Comparison of ENCODE assay signal across 25 cellular contexts in the genomic region with DNA sequence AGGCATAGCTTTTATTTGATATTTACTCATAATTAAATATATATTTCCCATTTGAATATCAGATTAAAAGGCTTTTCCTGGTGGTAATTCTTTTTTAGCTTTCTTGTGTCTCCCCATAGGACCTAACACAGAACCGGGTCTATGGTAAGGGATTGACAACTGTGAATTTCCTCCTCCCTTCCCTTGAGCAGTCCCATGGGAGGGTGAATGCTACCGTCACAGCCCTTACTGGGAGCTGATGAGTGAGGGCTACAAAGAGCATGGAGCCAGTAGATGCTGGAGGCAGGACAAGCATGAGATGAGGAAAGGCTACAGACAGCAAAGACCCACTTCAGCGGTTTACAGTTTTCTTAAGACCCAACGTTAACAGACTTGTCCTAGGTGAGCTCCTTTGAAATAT.
DNase-seq lines count a peak whose midpoint lies in the region; ATAC-seq and TF ChIP-seq lines count a peak whose summit lies in the region.
"Had no signal": no experiment of that assay in that cellular context is flagged by ENCODE, and none has a peak within 500 bp of the region (broad histone marks: within the 10 kb centered on the region; RNA-seq: fewer than 3 reads in every experiment).

No MANE protein-coding gene starts in this region.

- no peak overlapping the region; the same call in 1 of the 2 replicates for H4K5ac ChIP-seq in IMR-90 (ENCODE audit: low read depth, low read length)

- no peak overlapping the region for H4K8ac ChIP-seq in IMR-90 (ENCODE audit: low read depth in 2 of 2, low read length in 2 of 2)

- CTCF ChIA-PET in IMR-90 (lab: Yijun Ruan, JAX): no interaction called here

- no peaks in the 10 kb centered on the region for H3K4me1 Mint-ChIP-seq in stimulated activated naive CD8-positive, alpha-beta T cell treated with anti-CD3 and anti-CD28 coated beads, Interleukin-15, amount 100 ng/mL, for 72 hours
- H3K4me1 Mint-ChIP-seq: B cell; CD4-positive, alpha-beta memory T cell had no signal

- no peak overlapping the region for H2BK15ac ChIP-seq in IMR-90 (ENCODE audit: low read depth, low read length)

- no peak for TF ChIP-seq CTCF in heart right ventricle (IDR thresholded peaks at IDR 0.05)
- TF ChIP-seq CTCF in IMR-90 (conservative IDR thresholded peaks at IDR 0.05; ENCODE audit: low read depth, low read length): no peak
- TF ChIP-seq CTCF in thyroid gland (IDR thresholded peaks at IDR 0.05): no peak

- DNase-seq in heart right ventricle (no peak), Right ventricle myocardium superior (no peak), left ventricle myocardium superior (no peak), cardiac septum (ENCODE audit: low spot score) (no peak), IMR-90 (no peak), thyroid gland (no peak), NCI-H2107 treated with DMSO at 0.1 percent for 48 hours (lab: John Stamatoyannopoulos, UW; ENCODE audit: unreplicated experiment) (no peak)
- no peak for DNase-seq in stimulated activated naive CD8-positive, alpha-beta T cell treated with anti-CD3 and anti-CD28 coated beads, Interleukin-15, amount 100 ng/mL, for 72 hours
- DNase-seq: 8988T; ACHN; C1 segment of cervical spinal cord; CD4-positive, alpha-beta memory T cell; CD4-positive, CD25-positive, alpha-beta regulatory T cell; CD8-positive, alpha-beta memory T cell; COR-L47; DMS 273 treated with DMSO at 0.1 percent for 48 hours; DMS153; DMS53; DMS79; DND-41; EL; GDM1 had no signal

- 0 out of 2 replicates have a peak overlapping the region, but pooled peaks have one; percentile 0 for H2AK5ac ChIP-seq in IMR-90 (ENCODE audit: low read depth, low read length)

- H3K4me2 ChIP-seq in IMR-90 (ENCODE audit: low read depth, low read length): no peak overlapping the region

- peak overlapping the region in 2 of 10 donors; percentile 36 to 41 for H3K27ac ChIP-seq in heart right ventricle
- H3K27ac ChIP-seq in IMR-90 (ENCODE audit: insufficient read depth, low read length): no peak overlapping the region
- H3K27ac ChIP-seq in thyroid gland: peak overlapping the region in 2 of 3 donors; percentile 60 to 73

- in situ Hi-C loops in IMR-90 (cut with MboI; ENCODE audit: low sequenced_read_pairs): no loop called here

- H3K56ac ChIP-seq in IMR-90 (ENCODE audit: extremely low read depth, insufficient read depth, low read length): no peak overlapping the region

- H4K91ac ChIP-seq in IMR-90 (ENCODE audit: insufficient read depth, low read depth, low read length): no peak overlapping the region

- H3K4me1 ChIP-seq in heart right ventricle: peaks cover 0 to 33% (median 10%) of the 10 kb centered on the region in 9 donors
- no peaks in the 10 kb centered on the region; the same call in 1 of the 2 replicates for H3K4me1 ChIP-seq in IMR-90 (ENCODE audit: control insufficient read depth, insufficient read depth, low read length)
- peaks cover 8 to 26% of the 10 kb centered on the region in 2 donors for H3K4me1 ChIP-seq in thyroid gland

- 0 out of 2 replicates have a peak overlapping the region, but pooled peaks have one; percentile 56 for H3K14ac ChIP-seq in IMR-90 (replicated peaks; ENCODE audit: low read depth, low read length)

- H2BK20ac ChIP-seq in IMR-90 (ENCODE audit: low read depth, low read length): no peak overlapping the region

- no peak overlapping the region for H2BK5ac ChIP-seq in IMR-90 (ENCODE audit: low read depth, low read length, poor library complexity, severe bottlenecking)

- no peak overlapping the region for H3K9ac ChIP-seq in IMR-90 (ENCODE audit: low read depth, low read length)

- no peak overlapping the region for H2BK120ac ChIP-seq in IMR-90 (ENCODE audit: low read depth, low read length)

- no peak overlapping the region for H3K4me3 Mint-ChIP-seq in stimulated activated naive CD8-positive, alpha-beta T cell treated with anti-CD3 and anti-CD28 coated beads, Interleukin-15, amount 100 ng/mL, for 72 hours
- H3K4me3 Mint-ChIP-seq: B cell; CD14-positive monocyte; CD4-positive, alpha-beta memory T cell; CD4-positive, CD25-positive, alpha-beta regulatory T cell; CD8-positive, alpha-beta memory T cell had no signal

- H3K36me3 ChIP-seq in heart right ventricle (no peaks in the 10 kb centered on the region), IMR-90 (ENCODE audit: control insufficient read depth, insufficient read depth, low read length) (no peaks in the 10 kb centered on the region), thyroid gland (no peaks in the 10 kb centered on the region)

- H2AFZ ChIP-seq in IMR-90 (replicated peaks; ENCODE audit: low read length, poor library complexity): no peak overlapping the region

- H3K27ac Mint-ChIP-seq in stimulated activated naive CD8-positive, alpha-beta T cell treated with anti-CD3 and anti-CD28 coated beads, Interleukin-15, amount 100 ng/mL, for 72 hours: no peak overlapping the region
- H3K27ac Mint-ChIP-seq: B cell; CD14-positive monocyte; CD4-positive, alpha-beta memory T cell; CD4-positive, CD25-positive, alpha-beta regulatory T cell; CD8-positive, alpha-beta memory T cell had no signal

- no peak overlapping the region for H3K4me3 ChIP-seq in heart right ventricle
- H3K4me3 ChIP-seq in IMR-90 (ENCODE audit: insufficient read depth, low read depth, low read length): no peak overlapping the region
- no peak overlapping the region for H3K4me3 ChIP-seq in thyroid gland (replicated peaks in 1 of 3)
- H3K4me3 ChIP-seq: GM12878 had no signal

- TF ChIP-seq RAD21 in IMR-90 (IDR thresholded peaks at IDR 0.05; ENCODE audit: low read length): no peak

- peaks cover 2 to 4% of the 10 kb centered on the region in 2 experiments; a peak in 2 of 4 replicates for H3K79me1 ChIP-seq in IMR-90 (ENCODE audit: low read depth in 1 of 2, low read length in 2 of 2)

- no peaks in the 10 kb centered on the region for H3K27me3 ChIP-seq in heart right ventricle
- H3K27me3 ChIP-seq in IMR-90 (ENCODE audit: control insufficient read depth, insufficient read depth, low read length): no peaks in the 10 kb centered on the region
- H3K27me3 ChIP-seq in thyroid gland: no peaks in the 10 kb centered on the region

- no peaks in the 10 kb centered on the region for H3K27me3 Mint-ChIP-seq in stimulated activated naive CD8-positive, alpha-beta T cell treated with anti-CD3 and anti-CD28 coated beads, Interleukin-15, amount 100 ng/mL, for 72 hours
- H3K27me3 Mint-ChIP-seq: B cell; CD4-positive, alpha-beta memory T cell; CD4-positive, CD25-positive, alpha-beta regulatory T cell had no signal

- intact Hi-C loops in heart right ventricle (cut with DNase I) (loop anchor here in 1 of 10 donors (5.0 kb wide), 1 partner anchor 46 kb away; no protein-coding TSS in a partner anchor), Right ventricle myocardium superior (cut with DNase I) (no loop called here), left ventricle myocardium superior (cut with micrococcal nuclease) (no loop called here), cardiac septum (cut with DNase I) (no loop called here), IMR-90 (cut with micrococcal nuclease) (no loop called here), thyroid gland (cut with DNase I) (no loop called here)

- no peaks in the 10 kb centered on the region for H3K9me3 Mint-ChIP-seq in stimulated activated naive CD8-positive, alpha-beta T cell treated with anti-CD3 and anti-CD28 coated beads, Interleukin-15, amount 100 ng/mL, for 72 hours
- H3K9me3 Mint-ChIP-seq: CD4-positive, alpha-beta memory T cell; CD8-positive, alpha-beta memory T cell had no signal

- no peak overlapping the region for H2AK9ac ChIP-seq in IMR-90 (replicated peaks; ENCODE audit: low read depth, low read length, poor library complexity)

- H4K20me1 ChIP-seq in IMR-90 (ENCODE audit: insufficient read depth, low read length): no peaks in the 10 kb centered on the region

- no TSS peak for BruUV-seq in IMR-90 (replicated peaks; lab: Mats Ljungman, UMichigan)

- POLR2A ChIA-PET in IMR-90 (lab: Charles Lee; ENCODE audit: unreplicated experiment): interaction anchor here (0.5 kb wide), 1 partner anchor 137 kb away, joined by 5 read pairs; no protein-coding TSS in a partner anchor

- WGBS in heart right ventricle, 2 donors: 73 to 85% methylated on average over 4 of the region's 4 CpGs
- no CpG with 5 or more reads among the region's 4 CpGs for WGBS in IMR-90 (ENCODE audit: extremely low coverage in 2 of 2, insufficient read length in 1 of 2), 2 experiments
- 67 to 80% methylated on average over 4 of the region's 4 CpGs for WGBS in thyroid gland, 2 donors

- H3K23ac ChIP-seq in IMR-90 (ENCODE audit: low read depth, low read length): no peak overlapping the region

- TF ChIP-seq POLR2A in IMR-90 (IDR thresholded peaks at IDR 0.05; ENCODE audit: low read depth, low read length) (no peak), thyroid gland (IDR thresholded peaks at IDR 0.05) (no peak)

- dilution Hi-C loops in IMR-90 (cut with HindIII; ENCODE audit: low sequenced_read_pairs, unreplicated experiment): no loop called here

- ATAC-seq in heart right ventricle (peak in 7 of 8 donors; percentile 33 to 50 (median 46)), Right ventricle myocardium superior (ENCODE audit: poor library complexity) (no peak), left ventricle myocardium superior (peak; percentile 50), IMR-90 (ENCODE audit: low read depth) (no peak)
- no peak for ATAC-seq in stimulated activated naive CD8-positive, alpha-beta T cell treated with anti-CD3 and anti-CD28 coated beads, Interleukin-15, amount 100 ng/mL, for 72 hours
- ATAC-seq: GM12878 had no signal

- no peak overlapping the region for H3K18ac ChIP-seq in IMR-90 (ENCODE audit: low read depth, low read length)

- H3K4ac ChIP-seq in IMR-90 (ENCODE audit: low read depth, low read length): no peak overlapping the region

- H3K9me1 ChIP-seq in IMR-90 (ENCODE audit: insufficient read depth, low read length): no peaks in the 10 kb centered on the region; the same call in 1 of the 2 replicates

- H3K9me3 ChIP-seq in heart right ventricle (no peaks in the 10 kb centered on the region), IMR-90 (ENCODE audit: control insufficient read depth, insufficient read depth, low read length) (no peaks in the 10 kb centered on the region), thyroid gland (no peaks in the 10 kb centered on the region)

TF ChIP-seq in IMR-90, 13 proteins besides CTCF, POLR2A, EP300 and RAD21 (continues in another document):
- TF ChIP-seq NFE2L2 (IDR thresholded peaks at IDR 0.05; ENCODE audit: low read depth, low read length) (no peak), RFX5 (IDR thresholded peaks at IDR 0.05; ENCODE audit: low read depth, low read length) (no peak), SMC3 (IDR thresholded peaks at IDR 0.05; ENCODE audit: low read depth, low read length) (no peak), RCOR1 (IDR thresholded peaks at IDR 0.05; ENCODE audit: insufficient replicate concordance, low read length) (no peak), MAZ (IDR thresholded peaks at IDR 0.05; ENCODE audit: borderline replicate concordance, low read depth, low read length) (no peak)
- TF ChIP-seq, protein P1, sequence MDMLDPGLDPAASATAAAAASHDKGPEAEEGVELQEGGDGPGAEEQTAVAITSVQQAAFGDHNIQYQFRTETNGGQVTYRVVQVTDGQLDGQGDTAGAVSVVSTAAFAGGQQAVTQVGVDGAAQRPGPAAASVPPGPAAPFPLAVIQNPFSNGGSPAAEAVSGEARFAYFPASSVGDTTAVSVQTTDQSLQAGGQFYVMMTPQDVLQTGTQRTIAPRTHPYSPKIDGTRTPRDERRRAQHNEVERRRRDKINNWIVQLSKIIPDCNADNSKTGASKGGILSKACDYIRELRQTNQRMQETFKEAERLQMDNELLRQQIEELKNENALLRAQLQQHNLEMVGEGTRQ (IDR thresholded peaks at IDR 0.05; ENCODE audit: low read depth, low read length): no peak

Comparison
In these comparisons a context has a peak if more than half of its experiments do, and no peak if none do; other contexts are left out.
1. ATAC-seq: peak in heart right ventricle (7 of 8) and left ventricle myocardium superior (single experiment); none in Right ventricle myocardium superior (single experiment), IMR-90 (single experiment) and stimulated activated naive CD8-positive, alpha-beta T cell treated with anti-CD3 and anti-CD28 coated beads, Interleukin-15, amount 100 ng/mL, for 72 hours (single experiment).